Comparison of ENCODE assay signal across 23 cellular contexts in the genomic region with DNA sequence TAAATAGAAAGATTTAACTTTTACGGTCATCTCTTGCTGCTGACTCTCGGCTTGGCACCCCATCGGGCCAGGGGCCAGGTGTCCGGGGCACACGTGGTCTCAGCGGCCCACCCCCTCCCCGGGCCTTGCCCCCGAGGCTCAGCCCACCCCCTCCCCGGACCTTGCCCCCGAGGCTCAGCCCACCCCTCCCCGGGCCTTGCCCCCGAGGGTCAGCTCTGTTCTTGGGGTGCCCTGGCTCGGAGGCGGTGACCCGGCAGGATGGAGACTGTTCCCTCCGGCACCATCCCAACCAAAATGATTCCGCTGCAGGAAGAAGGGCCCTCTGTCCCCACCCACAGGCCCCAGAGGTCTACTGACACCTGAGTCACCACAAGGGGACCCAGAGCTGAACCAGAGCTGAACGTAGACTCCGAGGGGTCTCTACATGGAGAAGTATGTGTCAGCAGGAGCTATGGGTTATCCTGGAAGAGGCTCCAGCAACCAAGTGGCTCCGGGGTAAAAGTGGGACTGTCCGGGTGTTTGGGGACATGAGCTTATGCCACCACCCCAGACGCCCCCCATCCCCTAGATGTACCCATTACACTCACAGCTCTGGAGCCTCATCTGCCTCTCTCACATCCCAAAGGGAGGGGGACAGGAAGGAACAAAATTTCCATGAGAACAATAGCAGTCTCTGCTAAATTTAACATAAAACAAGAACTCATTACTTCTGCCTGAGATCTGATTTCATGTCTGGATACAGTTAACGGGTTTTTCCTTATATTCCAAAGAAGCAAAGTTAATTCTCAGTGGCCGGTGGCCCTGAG. TPM values are rescaled to one million over a fixed set of nuclear protein-coding genes. Genes with fewer than 3 reads are reported as not detected.
DNase-seq lines count a peak whose midpoint lies in the region; ATAC-seq and TF ChIP-seq lines count a peak whose summit lies in the region.
"Had no signal": no experiment of that assay in that cellular context is flagged by ENCODE, and none has a peak within 500 bp of the region (broad histone marks: within the 10 kb centered on the region; RNA-seq: fewer than 3 reads in every experiment).

No MANE protein-coding gene starts in this region.

- H3K23me2 ChIP-seq in H9 (ENCODE audit: insufficient read length, low read depth, low read length, poor library complexity, severe bottlenecking), result no peaks in the 10 kb centered on the region

- no peaks in the 10 kb centered on the region for H3K79me1 ChIP-seq in H9 (ENCODE audit: insufficient read depth, low read depth, low read length, poor library complexity, severe bottlenecking)
- peaks cover 15% of the 10 kb centered on the region for H3K79me1 ChIP-seq in neuronal stem cell (ENCODE audit: low read depth, low read length)

- H3K27ac Mint-ChIP-seq in H9 (peak overlapping the region in 2 of 3 experiments; percentile 57 to 91; a peak in 2 of 7 replicates), glutamatergic neuron (ENCODE audit: unreplicated experiment) (no peak overlapping the region)
- H3K27ac Mint-ChIP-seq: CD4-positive, alpha-beta memory T cell had no signal

- no peak overlapping the region for H2BK12ac ChIP-seq in H9 (ENCODE audit: insufficient read length, low read depth, low read length)
- H2BK12ac ChIP-seq in neuronal stem cell (ENCODE audit: low read length), result no peak overlapping the region

- H3K27ac ChIP-seq in H9 (ENCODE audit: insufficient read length, low read depth, low read length), result no peak overlapping the region
- H3K27ac ChIP-seq in VCaP, result peak overlapping the region; percentile 100
- no peak overlapping the region for H3K27ac ChIP-seq in neuronal stem cell (replicated peaks; ENCODE audit: low read length)
- H3K27ac ChIP-seq in SJCRH30, result no peak overlapping the region
- H3K27ac ChIP-seq: A549 had no signal

- intact Hi-C loops in Right ventricle myocardium inferior (cut with DNase I), result no loop called here

- no peaks in the 10 kb centered on the region for H3K36me3 ChIP-seq in neuronal stem cell (replicated peaks in 1 of 2; ENCODE audit: control insufficient read depth in 2 of 2, insufficient read depth in 2 of 2, low read length in 2 of 2)
- no peaks in the 10 kb centered on the region for H3K36me3 ChIP-seq in SJCRH30

- no peak overlapping the region for H3K14ac ChIP-seq in H9 (ENCODE audit: insufficient read depth, low read length)
- H3K14ac ChIP-seq in neuronal stem cell (ENCODE audit: low read length), result no peak overlapping the region

- H4K91ac ChIP-seq in H9 (ENCODE audit: insufficient read length, low read depth, low read length) (no peak overlapping the region), neuronal stem cell (ENCODE audit: low read depth, low read length, poor library complexity) (no peak overlapping the region)

- no peak overlapping the region for H3T11ph ChIP-seq in H9 (ENCODE audit: low read length)

- H2BK5ac ChIP-seq in H9 (ENCODE audit: insufficient read length, low read length) (no peak overlapping the region), neuronal stem cell (ENCODE audit: low read length) (no peak overlapping the region)

- H3K27me3 Mint-ChIP-seq in H9 (ENCODE audit: low read depth), result peaks cover 14% of the 10 kb centered on the region
- H3K27me3 Mint-ChIP-seq in glutamatergic neuron (ENCODE audit: unreplicated experiment), result peaks cover 8% of the 10 kb centered on the region
- H3K27me3 Mint-ChIP-seq: CD4-positive, alpha-beta memory T cell had no signal

- H4K8ac ChIP-seq in H9 (replicated peaks; ENCODE audit: insufficient read length, low read depth, low read length), result no peak overlapping the region
- no peak overlapping the region for H4K8ac ChIP-seq in neuronal stem cell (ENCODE audit: low read depth, low read length)

- H4K5ac ChIP-seq in H9 (ENCODE audit: insufficient read length, low read depth, low read length), result no peak overlapping the region

- H3K4me1 Mint-ChIP-seq in H9, result peaks cover 35 to 54% of the 10 kb centered on the region in 2 experiments
- peaks cover 9% of the 10 kb centered on the region for H3K4me1 Mint-ChIP-seq in glutamatergic neuron (ENCODE audit: low read depth, unreplicated experiment)
- H3K4me1 Mint-ChIP-seq: CD4-positive, alpha-beta memory T cell had no signal

- WGBS in H9 (ENCODE audit: extremely low coverage, insufficient read length, low lambda C conversion rate), result no CpG with 5 or more reads among the region's 24 CpGs
- WGBS in neuronal stem cell (ENCODE audit: extremely low coverage in 2 of 2, insufficient read length in 2 of 2, insufficient replicate concordance in 1 of 2), 2 donors, result no CpG with 5 or more reads among the region's 24 CpGs

- H2AK5ac ChIP-seq in H9 (ENCODE audit: insufficient read length, low read length) (no peak overlapping the region), neuronal stem cell (ENCODE audit: low read depth, low read length) (no peak overlapping the region)

- H3K36me3 Mint-ChIP-seq in H9 (ENCODE audit: insufficient read depth in 1 of 3, low read depth in 3 of 3) (peaks cover 0 to 3% (median 0%) of the 10 kb centered on the region in 3 experiments; a peak in 2 of 7 replicates), glutamatergic neuron (ENCODE audit: unreplicated experiment) (no peaks in the 10 kb centered on the region)
- H3K36me3 Mint-ChIP-seq: CD4-positive, alpha-beta memory T cell had no signal

- DNase-seq in H9 (peak; percentile 58), glutamatergic neuron (no peak), neuronal stem cell (ENCODE audit: low spot score) (no peak), Right ventricle myocardium inferior (ENCODE audit: missing footprints) (no peak), SJCRH30 (no peak)
- DNase-seq: AML-193; CD4-positive, alpha-beta memory T cell; COR-L47; GOT3; KBM-7; MV-4-11; NCI-H1105 treated with DMSO at 0.1 percent for 48 hours; NCI-H146; NCI-H1930; NCI-H2107; NCI-H524; NCI-H748 treated with DMSO at 0.1 percent for 48 hours; PC-3; Right ventricle myocardium superior had no signal

- no peaks in the 10 kb centered on the region for H3K79me2 ChIP-seq in H9 (ENCODE audit: insufficient read depth, low read length)

- no peak for ATAC-seq in Right ventricle myocardium inferior
- no peak for ATAC-seq in HG03196 (IDR thresholded peaks at IDR 0.05; ENCODE audit: unreplicated experiment)
- ATAC-seq: GM12878, PC-3 had no signal

- H3K18ac ChIP-seq in H9 (ENCODE audit: insufficient read length, low read depth, low read length) (no peak overlapping the region), neuronal stem cell (ENCODE audit: low read length) (peak overlapping the region; percentile 52)

- H2BK120ac ChIP-seq in H9 (ENCODE audit: low read depth, low read length, poor library complexity, severe bottlenecking), result no peak overlapping the region
- no peak overlapping the region for H2BK120ac ChIP-seq in neuronal stem cell (ENCODE audit: low read depth, low read length)

- H3K27me3 ChIP-seq in H9 (ENCODE audit: insufficient read depth, low read length) (no peaks in the 10 kb centered on the region), neuronal stem cell (ENCODE audit: control insufficient read depth in 3 of 3, insufficient read depth in 3 of 3, low read depth in 1 of 3, low read length in 3 of 3) (no peaks in the 10 kb centered on the region), SJCRH30 (no peaks in the 10 kb centered on the region)

- H2AFZ ChIP-seq in H9 (ENCODE audit: low read length) (no peak overlapping the region), neuronal stem cell (ENCODE audit: low read length) (no peak overlapping the region)

- H2BK15ac ChIP-seq in H9 (ENCODE audit: low read depth, low read length), result no peak overlapping the region
- H2BK15ac ChIP-seq in neuronal stem cell (ENCODE audit: low read length), result no peak overlapping the region

- H3K4me3 Mint-ChIP-seq in H9 (peak overlapping the region in 1 of 2 experiments; percentile 38; a peak in 1 of 5 replicates), glutamatergic neuron (ENCODE audit: unreplicated experiment) (peak overlapping the region; percentile 34)

- no peak overlapping the region for H2BK20ac ChIP-seq in H9 (ENCODE audit: low read depth, low read length, poor library complexity, severe bottlenecking)

- H3K4me1 ChIP-seq in H9 (ENCODE audit: insufficient read depth, low read length), result peaks cover 4% of the 10 kb centered on the region; the same call in 1 of the 2 replicates
- peaks cover 13 to 22% of the 10 kb centered on the region in 2 donors for H3K4me1 ChIP-seq in neuronal stem cell (ENCODE audit: control insufficient read depth in 2 of 2, insufficient read depth in 1 of 2, low read depth in 1 of 2, low read length in 2 of 2)
- peaks cover 23% of the 10 kb centered on the region for H3K4me1 ChIP-seq in SJCRH30

- H3K9me3 ChIP-seq in H9 (ENCODE audit: control insufficient read depth, low read depth, low read length), result no peaks in the 10 kb centered on the region
- no peaks in the 10 kb centered on the region for H3K9me3 ChIP-seq in neuronal stem cell (replicated peaks in 1 of 2; ENCODE audit: control insufficient read depth in 2 of 2, insufficient read depth in 1 of 2, low read depth in 1 of 2, low read length in 2 of 2)
- no peaks in the 10 kb centered on the region for H3K9me3 ChIP-seq in SJCRH30 (replicated peaks)
- H3K9me3 ChIP-seq: A549 had no signal

- H3K4me3 ChIP-seq in neuronal stem cell (ENCODE audit: low read length in 2 of 2) (no peak overlapping the region), SJCRH30 (no peak overlapping the region)
- H3K4me3 ChIP-seq: A549, GM12878 had no signal

- no peak overlapping the region for H3K56ac ChIP-seq in H9 (ENCODE audit: insufficient read length, low read depth, low read length)

- TF ChIP-seq CTCF in H9 (conservative IDR thresholded peaks at IDR 0.05) (peak; percentile 31; the same call in 2 of the 3 replicates), VCaP (conservative IDR thresholded peaks at IDR 0.05) (no peak; the same call in 1 of the 2 replicates), glutamatergic neuron (IDR thresholded peaks at IDR 0.05; ENCODE audit: partially characterized antibody, unreplicated experiment) (no peak)

- H3K23ac ChIP-seq in H9 (ENCODE audit: insufficient read length, low read depth, low read length), result no peak overlapping the region
- H3K23ac ChIP-seq in neuronal stem cell (ENCODE audit: low read depth, low read length, poor library complexity), result no peak overlapping the region

- H4K20me1 ChIP-seq in H9 (ENCODE audit: control insufficient read depth, insufficient read depth, insufficient read length), result peaks cover 3% of the 10 kb centered on the region

- H3K9me3 Mint-ChIP-seq in H9, result no peaks in the 10 kb centered on the region
- no peaks in the 10 kb centered on the region for H3K9me3 Mint-ChIP-seq in glutamatergic neuron (ENCODE audit: unreplicated experiment)
- H3K9me3 Mint-ChIP-seq: CD4-positive, alpha-beta memory T cell had no signal

- H3K9ac ChIP-seq in H9 (ENCODE audit: extremely low read depth, insufficient read length, low read length), result no peak overlapping the region
- no peak overlapping the region for H3K9ac ChIP-seq in neuronal stem cell (ENCODE audit: low read depth, low read length, poor library complexity)

- H3K4me2 ChIP-seq in H9 (ENCODE audit: insufficient read depth, insufficient read length, low read length), result no peak overlapping the region
- no peak overlapping the region for H3K4me2 ChIP-seq in neuronal stem cell (ENCODE audit: insufficient read depth, low read length, poor library complexity, severe bottlenecking)
- H3K4me2 ChIP-seq: A549 had no signal

- H3K4ac ChIP-seq in H9 (ENCODE audit: low read depth, low read length) (no peak overlapping the region), neuronal stem cell (ENCODE audit: low read length) (no peak overlapping the region)

RNA-seq across cellular contexts. Expression of a gene that starts 38.4 kb away (rescaled TPM):
- total RNA-seq in H9 (2021) (18.3 and 21.2 TPM in 2 replicates), glutamatergic neuron (ENCODE audit: unreplicated experiment) (12.7 TPM), Right ventricle myocardium inferior (119 TPM)
- polyA plus RNA-seq in neuronal stem cell (2013, experiment 1 of 2), result 20.5 TPM
- 20.6 TPM for polyA plus RNA-seq in neuronal stem cell (2013, experiment 2 of 2)
- 25.6 and 26.3 TPM in 2 replicates for total RNA-seq in SJCRH30 (2014; rRNA removed; shearing (Covaris generic))

RNA-seq across cellular contexts. Expression of a gene that starts 58.5 kb away (rescaled TPM):
- total RNA-seq in H9 (2021) (331 and 338 TPM in 2 replicates), glutamatergic neuron (ENCODE audit: unreplicated experiment) (160 TPM), Right ventricle myocardium inferior (124 TPM)
- polyA plus RNA-seq in neuronal stem cell (2013, experiment 1 of 2), result 160 TPM
- 156 TPM for polyA plus RNA-seq in neuronal stem cell (2013, experiment 2 of 2)
- total RNA-seq in SJCRH30 (2014; rRNA removed; shearing (Covaris generic)), result 283 and 302 TPM in 2 replicates
